Comparison of ENCODE assay signal across 16 cellular contexts in genomic region chr17:57835333-57835900, GRCh38. TPM values are rescaled to one million over a fixed set of nuclear protein-coding genes. Genes with fewer than 3 reads are reported as not detected.
DNase-seq lines count a peak whose midpoint lies in the region; ATAC-seq and TF ChIP-seq lines count a peak whose summit lies in the region.
"Had no signal": no experiment of that assay in that cellular context is flagged by ENCODE, and none has a peak within 500 bp of the region (broad histone marks: within the 10 kb centered on the region; RNA-seq: fewer than 3 reads in every experiment).

No MANE protein-coding gene starts in this region.

- H3K4me3 ChIP-seq in left ventricle myocardium inferior (no peak overlapping the region), coronary artery (no peak overlapping the region), psoas muscle (no peak overlapping the region), aorta (ENCODE audit: low read length in 2 of 2) (no peak overlapping the region)

- DNase-seq in left ventricle myocardium inferior (no peak), left cardiac atrium (no peak), coronary artery (ENCODE audit: low spot score) (no peak), psoas muscle (no peak), aorta (no peak)
- DNase-seq: COR-L47, H9, Karpas-422, MM.1S, NCI-H1092 treated with DMSO at 0.1 percent for 48 hours, NCI-H2081 treated with DMSO at 0.1 percent for 48 hours, NCI-H510A treated with DMSO at 0.1 percent for 48 hours, NCI-H82, PC-3 had no signal

- 90 to 95% (median 95%) methylated on average over 2 of the region's 2 CpGs for WGBS in psoas muscle, 3 donors
- 98% methylated on average over 2 of the region's 2 CpGs for WGBS in aorta, 2 donors

- TF ChIP-seq CTCF in left ventricle myocardium inferior (IDR thresholded peaks at IDR 0.05; ENCODE audit: borderline replicate concordance) (no peak), coronary artery (IDR thresholded peaks at IDR 0.05) (no peak), psoas muscle (IDR thresholded peaks at IDR 0.05) (no peak)

- ATAC-seq in left cardiac atrium (no peak), psoas muscle (no peak), aorta (ENCODE audit: low FRiP score) (no peak), GM21529 (IDR thresholded peaks at IDR 0.05; ENCODE audit: unreplicated experiment) (no peak), GM21786 (IDR thresholded peaks at IDR 0.05; ENCODE audit: unreplicated experiment) (no peak)

- intact Hi-C loops in left ventricle myocardium inferior (cut with micrococcal nuclease): no loop called here
- intact Hi-C loops in left cardiac atrium (cut with DNase I): no loop called here
- intact Hi-C loops in psoas muscle (cut with DNase I): loop anchor here (10.0 kb wide), 2 partner anchors 231 to 241 kb away; no protein-coding TSS in a partner anchor
- intact Hi-C loops in aorta (cut with DNase I): loop anchor here in 1 of 2 donors (10.0 kb wide), 1 partner anchor 591 kb away; no protein-coding TSS in a partner anchor

- no peaks in the 10 kb centered on the region for H3K27me3 ChIP-seq in left ventricle myocardium inferior (ENCODE audit: low read depth)
- H3K27me3 ChIP-seq in psoas muscle (ENCODE audit: insufficient read depth in 3 of 3, low read length in 2 of 3): no peaks in the 10 kb centered on the region
- H3K27me3 ChIP-seq in aorta (ENCODE audit: control insufficient read depth in 1 of 2, insufficient read depth in 2 of 2, low read length in 1 of 2): no peaks in the 10 kb centered on the region

- H3K9me3 ChIP-seq in left ventricle myocardium inferior (replicated peaks) (no peaks in the 10 kb centered on the region), psoas muscle (no peaks in the 10 kb centered on the region), aorta (ENCODE audit: control insufficient read depth, low read length) (no peaks in the 10 kb centered on the region)

- peak overlapping the region; percentile 89 for H3K27ac ChIP-seq in left ventricle myocardium inferior (replicated peaks)
- H3K27ac ChIP-seq in coronary artery: peak overlapping the region; percentile 81 to 90
- peak overlapping the region; percentile 68 for H3K27ac ChIP-seq in psoas muscle
- peak overlapping the region; percentile 55 to 61 for H3K27ac ChIP-seq in aorta (ENCODE audit: low read depth in 1 of 2, low read length in 2 of 2)

- peaks cover 68% of the 10 kb centered on the region for H3K4me1 ChIP-seq in left ventricle myocardium inferior
- peaks cover 53% of the 10 kb centered on the region for H3K4me1 ChIP-seq in psoas muscle
- peaks cover 0 to 2% of the 10 kb centered on the region in 2 donors for H3K4me1 ChIP-seq in aorta (ENCODE audit: control insufficient read depth in 1 of 2, insufficient read depth in 2 of 2, low read length in 2 of 2)

- peaks cover 21% of the 10 kb centered on the region for H3K36me3 ChIP-seq in left ventricle myocardium inferior
- H3K36me3 ChIP-seq in psoas muscle (ENCODE audit: insufficient read depth in 1 of 2, low read depth in 1 of 2): peaks cover 10 to 23% of the 10 kb centered on the region in 2 donors
- H3K36me3 ChIP-seq in aorta (ENCODE audit: control insufficient read depth in 1 of 2, insufficient read depth in 2 of 2, low read length in 1 of 2): peaks cover 3% of the 10 kb centered on the region in 2 donors

RNA-seq across cellular contexts. Expression of gene MRPS23, which starts 14.4 kb away (rescaled TPM):
- total RNA-seq in left ventricle myocardium inferior (89.4 TPM), left cardiac atrium (10 to 100 TPM; 45.2 to 55.8 TPM), psoas muscle (10 to 100 TPM; 27.2 to 58.0 (median 40.4) TPM), aorta (10 to 100 TPM; 21.6 to 22.8 TPM)
- polyA plus RNA-seq in psoas muscle (10 to 100 TPM; 49.2 to 91.1 (median 76.2) TPM), aorta (10 to 100 TPM; 22.5 to 39.9 TPM)

Comparison
In these comparisons a context has a peak if more than half of its experiments do, and no peak if none do; other contexts are left out.
1. intact Hi-C loops: an anchor here in psoas muscle (10.0 kb wide); none called in left ventricle myocardium inferior and left cardiac atrium.